ENCODE assay signal across 16 cellular contexts in genomic region chr1:1353389-1354151, GRCh38. TPM values are rescaled to one million over a fixed set of nuclear protein-coding genes. Genes with fewer than 3 reads are reported as not detected.
A peak's percentile ranks its signal among the peaks of the same experiment; 100 is the strongest.
DNase-seq lines count a peak whose midpoint lies in the region; ATAC-seq lines count a peak whose summit lies in the region.
"Had no signal": no experiment of that assay in that cellular context is flagged by ENCODE, and none has a peak within 500 bp of the region (broad histone marks: within the 10 kb centered on the region; RNA-seq: fewer than 3 reads in every experiment).

No MANE protein-coding gene starts in this region.

- DNase-seq in activated naive CD8-positive, alpha-beta T cell treated with anti-CD3 and anti-CD28 coated beads, Interleukin-2, amount 50 U/mL, for 24 hours, result no peak
- DNase-seq in NCI-H345 (lab: John Stamatoyannopoulos, UW) (peak; percentile 47), NAMALWA (ENCODE audit: low spot score) (no peak), amygdala (lab: John Stamatoyannopoulos, UW) (no peak)
- DNase-seq in activated T-helper 1 cell treated with anti-CD3 and anti-CD28 coated beads, Interleukin-12 subunit alpha, Interleukin-12 subunit beta, Interleukin-2, Interleukin-4 antibody, amounts not matched to agents 30 ng/mL and 10 ng/mL and 1 ng/mL, durations not matched to agents 14 hours and 24 hours and 36 hours (ENCODE audit: low spot score), result no peak
- DNase-seq: activated naive CD4-positive, alpha-beta T cell treated with anti-CD3 and anti-CD28 coated beads for 36 hours; colonic mucosa; foreskin keratinocyte; midbrain; NCI-H2029 treated with DMSO at 0.1 percent for 48 hours had no signal

- H3K9ac ChIP-seq in iPS-15b (ENCODE audit: low read depth, low read length) (no peak overlapping the region), stomach smooth muscle (ENCODE audit: low read length in 2 of 2) (no peak overlapping the region)

- H3K27ac Mint-ChIP-seq in activated naive CD8-positive, alpha-beta T cell, result no peak overlapping the region
- no peak overlapping the region for H3K27ac Mint-ChIP-seq in activated naive CD8-positive, alpha-beta T cell treated with anti-CD3 and anti-CD28 coated beads, Interleukin-2, amount 50 U/mL, for 24 hours
- H3K27ac Mint-ChIP-seq in activated T-helper 1 cell treated with anti-CD3 and anti-CD28 coated beads, Interleukin-12 subunit alpha, Interleukin-12 subunit beta, Interleukin-2, Interleukin-4 antibody, amounts not matched to agents 30 ng/mL and 10 ng/mL and 1 ng/mL, durations not matched to agents 14 hours and 24 hours and 36 hours, result no peak overlapping the region
- H3K27ac Mint-ChIP-seq: activated naive CD4-positive, alpha-beta T cell treated with anti-CD3 and anti-CD28 coated beads for 36 hours had no signal

- no peaks in the 10 kb centered on the region for H3K9me3 Mint-ChIP-seq in activated naive CD8-positive, alpha-beta T cell (ENCODE audit: low read depth)
- H3K9me3 Mint-ChIP-seq in activated naive CD8-positive, alpha-beta T cell treated with anti-CD3 and anti-CD28 coated beads, Interleukin-2, amount 50 U/mL, for 24 hours, result no peaks in the 10 kb centered on the region
- no peaks in the 10 kb centered on the region for H3K9me3 Mint-ChIP-seq in activated T-helper 1 cell treated with anti-CD3 and anti-CD28 coated beads, Interleukin-12 subunit alpha, Interleukin-12 subunit beta, Interleukin-2, Interleukin-4 antibody, amounts not matched to agents 30 ng/mL and 10 ng/mL and 1 ng/mL, durations not matched to agents 14 hours and 24 hours and 36 hours
- H3K9me3 Mint-ChIP-seq: activated naive CD4-positive, alpha-beta T cell treated with anti-CD3 and anti-CD28 coated beads for 36 hours had no signal

- H3K27me3 ChIP-seq in iPS-15b (ENCODE audit: control insufficient read depth, insufficient read depth, low read length), result peaks cover 2% of the 10 kb centered on the region
- no peaks in the 10 kb centered on the region for H3K27me3 ChIP-seq in stomach smooth muscle (ENCODE audit: control insufficient read depth in 1 of 2, insufficient read depth in 2 of 2, low read length in 2 of 2)

- intact Hi-C loops in activated T-helper 1 cell treated with anti-CD3 and anti-CD28 coated beads, Interleukin-12 subunit alpha, Interleukin-12 subunit beta, Interleukin-2, Interleukin-4 antibody, amounts not matched to agents 30 ng/mL and 10 ng/mL and 1 ng/mL, durations not matched to agents 14 hours and 24 hours and 36 hours (cut with micrococcal nuclease), result no loop called here

- H3K9me3 ChIP-seq in iPS-15b (ENCODE audit: control insufficient read depth, insufficient read depth, low read length), result no peaks in the 10 kb centered on the region
- H3K9me3 ChIP-seq in stomach smooth muscle (ENCODE audit: control insufficient read depth in 2 of 2, low read length in 2 of 2), result no peaks in the 10 kb centered on the region
- H3K9me3 ChIP-seq: colonic mucosa had no signal

- H3K4me3 ChIP-seq in iPS-15b (ENCODE audit: low read depth, low read length) (peak overlapping the region; percentile 43), stomach smooth muscle (ENCODE audit: low read length in 2 of 2) (no peak overlapping the region)
- H3K4me3 ChIP-seq: colonic mucosa, skin epidermis had no signal

- H3K27ac ChIP-seq in stomach smooth muscle (ENCODE audit: low read length), result peak overlapping the region; percentile 18
- H3K27ac ChIP-seq: colonic mucosa, foreskin keratinocyte, HL-60 had no signal

- H3K4me1 ChIP-seq in iPS-15b (ENCODE audit: control insufficient read depth, insufficient read depth, low read length), result peaks cover 3% of the 10 kb centered on the region
- peaks cover 49% of the 10 kb centered on the region for H3K4me1 ChIP-seq in stomach smooth muscle (ENCODE audit: control insufficient read depth, insufficient read depth, low read length)
- H3K4me1 ChIP-seq: colonic mucosa, foreskin keratinocyte had no signal

- H3K27me3 Mint-ChIP-seq in activated naive CD8-positive, alpha-beta T cell, result peaks cover 2% of the 10 kb centered on the region
- peaks cover 20% of the 10 kb centered on the region for H3K27me3 Mint-ChIP-seq in activated naive CD8-positive, alpha-beta T cell treated with anti-CD3 and anti-CD28 coated beads, Interleukin-2, amount 50 U/mL, for 24 hours
- peaks cover 31% of the 10 kb centered on the region for H3K27me3 Mint-ChIP-seq in activated T-helper 1 cell treated with anti-CD3 and anti-CD28 coated beads, Interleukin-12 subunit alpha, Interleukin-12 subunit beta, Interleukin-2, Interleukin-4 antibody, amounts not matched to agents 30 ng/mL and 10 ng/mL and 1 ng/mL, durations not matched to agents 14 hours and 24 hours and 36 hours (ENCODE audit: insufficient read depth)

- no peaks in the 10 kb centered on the region for H3K36me3 Mint-ChIP-seq in activated naive CD8-positive, alpha-beta T cell
- no peaks in the 10 kb centered on the region for H3K36me3 Mint-ChIP-seq in activated naive CD8-positive, alpha-beta T cell treated with anti-CD3 and anti-CD28 coated beads, Interleukin-2, amount 50 U/mL, for 24 hours (ENCODE audit: low read depth)
- H3K36me3 Mint-ChIP-seq in activated T-helper 1 cell treated with anti-CD3 and anti-CD28 coated beads, Interleukin-12 subunit alpha, Interleukin-12 subunit beta, Interleukin-2, Interleukin-4 antibody, amounts not matched to agents 30 ng/mL and 10 ng/mL and 1 ng/mL, durations not matched to agents 14 hours and 24 hours and 36 hours (ENCODE audit: low read depth), result no peaks in the 10 kb centered on the region

- H3K4me3 Mint-ChIP-seq in activated naive CD8-positive, alpha-beta T cell, result peak overlapping the region; percentile 23
- H3K4me3 Mint-ChIP-seq in activated naive CD8-positive, alpha-beta T cell treated with anti-CD3 and anti-CD28 coated beads, Interleukin-2, amount 50 U/mL, for 24 hours, result no peak overlapping the region
- no peak overlapping the region for H3K4me3 Mint-ChIP-seq in activated T-helper 1 cell treated with anti-CD3 and anti-CD28 coated beads, Interleukin-12 subunit alpha, Interleukin-12 subunit beta, Interleukin-2, Interleukin-4 antibody, amounts not matched to agents 30 ng/mL and 10 ng/mL and 1 ng/mL, durations not matched to agents 14 hours and 24 hours and 36 hours

- H3K36me3 ChIP-seq in iPS-15b (ENCODE audit: control insufficient read depth, insufficient read depth, low read length) (no peaks in the 10 kb centered on the region), stomach smooth muscle (ENCODE audit: control insufficient read depth in 2 of 2, insufficient read depth in 2 of 2, low read length in 2 of 2) (peaks cover 0 to 2% of the 10 kb centered on the region in 2 donors)
- H3K36me3 ChIP-seq: colonic mucosa had no signal

- peaks cover 14% of the 10 kb centered on the region for H3K4me1 Mint-ChIP-seq in activated naive CD8-positive, alpha-beta T cell (ENCODE audit: low read depth)
- H3K4me1 Mint-ChIP-seq in activated naive CD8-positive, alpha-beta T cell treated with anti-CD3 and anti-CD28 coated beads, Interleukin-2, amount 50 U/mL, for 24 hours, result peaks cover 15% of the 10 kb centered on the region
- H3K4me1 Mint-ChIP-seq in activated T-helper 1 cell treated with anti-CD3 and anti-CD28 coated beads, Interleukin-12 subunit alpha, Interleukin-12 subunit beta, Interleukin-2, Interleukin-4 antibody, amounts not matched to agents 30 ng/mL and 10 ng/mL and 1 ng/mL, durations not matched to agents 14 hours and 24 hours and 36 hours (ENCODE audit: low read depth), result peaks cover 7% of the 10 kb centered on the region

- ATAC-seq in activated naive CD8-positive, alpha-beta T cell treated with anti-CD3 and anti-CD28 coated beads, Interleukin-2, amount 50 U/mL, for 24 hours, result no peak
- ATAC-seq: foreskin keratinocyte had no signal

RNA-seq across cellular contexts. Expression of gene DVL1, which starts 4.4 kb away (rescaled TPM):
- 66.5 and 72.2 TPM in 2 replicates for total RNA-seq in activated T-helper 1 cell treated with anti-CD3 and anti-CD28 coated beads, Interleukin-12 subunit alpha, Interleukin-12 subunit beta, Interleukin-2, Interleukin-4 antibody, amounts not matched to agents 30 ng/mL and 10 ng/mL and 1 ng/mL, durations not matched to agents 14 hours and 24 hours and 36 hours

RNA-seq across cellular contexts. Expression of gene MXRA8, which starts 4.8 kb away (rescaled TPM):
- 0.18 and 0.20 TPM in 2 replicates for total RNA-seq in activated T-helper 1 cell treated with anti-CD3 and anti-CD28 coated beads, Interleukin-12 subunit alpha, Interleukin-12 subunit beta, Interleukin-2, Interleukin-4 antibody, amounts not matched to agents 30 ng/mL and 10 ng/mL and 1 ng/mL, durations not matched to agents 14 hours and 24 hours and 36 hours
- total RNA-seq: SK-MEL-5 had no signal

RNA-seq across cellular contexts. Expression of gene AURKAIP1, which starts 21.4 kb away (rescaled TPM):
- 147 and 148 TPM in 2 replicates for total RNA-seq in activated T-helper 1 cell treated with anti-CD3 and anti-CD28 coated beads, Interleukin-12 subunit alpha, Interleukin-12 subunit beta, Interleukin-2, Interleukin-4 antibody, amounts not matched to agents 30 ng/mL and 10 ng/mL and 1 ng/mL, durations not matched to agents 14 hours and 24 hours and 36 hours

RNA-seq across cellular contexts. Expression of gene TAS1R3, which starts 22.5 kb away (rescaled TPM):
- total RNA-seq in activated T-helper 1 cell treated with anti-CD3 and anti-CD28 coated beads, Interleukin-12 subunit alpha, Interleukin-12 subunit beta, Interleukin-2, Interleukin-4 antibody, amounts not matched to agents 30 ng/mL and 10 ng/mL and 1 ng/mL, durations not matched to agents 14 hours and 24 hours and 36 hours, result 0.22 and 0.34 TPM in 2 replicates
- total RNA-seq: SK-MEL-5 had no signal

RNA-seq across cellular contexts. Expression of gene CPTP, which starts 29.0 kb away (rescaled TPM):
- 13.6 and 14.6 TPM in 2 replicates for total RNA-seq in activated T-helper 1 cell treated with anti-CD3 and anti-CD28 coated beads, Interleukin-12 subunit alpha, Interleukin-12 subunit beta, Interleukin-2, Interleukin-4 antibody, amounts not matched to agents 30 ng/mL and 10 ng/mL and 1 ng/mL, durations not matched to agents 14 hours and 24 hours and 36 hours
